13 cellular contexts compared by ENCODE assay signal in genomic region chr18:22171839-22172582, GRCh38. TPM values are rescaled to one million over a fixed set of nuclear protein-coding genes. Genes with fewer than 3 reads are reported as not detected.
DNase-seq lines count a peak whose midpoint lies in the region; ATAC-seq and TF ChIP-seq lines count a peak whose summit lies in the region.
"Had no signal": no experiment of that assay in that cellular context is flagged by ENCODE, and none has a peak within 500 bp of the region (broad histone marks: within the 10 kb centered on the region; RNA-seq: fewer than 3 reads in every experiment).

No MANE protein-coding gene starts in this region.

- no peak for TF ChIP-seq CTCF in brain microvascular endothelial cell (IDR thresholded peaks at IDR 0.05; ENCODE audit: low read depth, low read length, missing control alignments)
- no peak for TF ChIP-seq CTCF in HFFc6 (IDR thresholded peaks at IDR 0.05)

- no peaks in the 10 kb centered on the region; the same call in 1 of the 2 replicates for H3K9me3 ChIP-seq in ES-I3 (ENCODE audit: control insufficient read depth, insufficient read depth, low read length)

- no peak overlapping the region for H3K4me3 Mint-ChIP-seq in HFFc6
- H3K4me3 Mint-ChIP-seq: T-helper 2 cell treated with Interferon-gamma antibody and Interleukin-4, amounts not matched to agents 5 μg/mL and 100 μg/mL, for 36 hours had no signal

- H3K9me3 Mint-ChIP-seq in HFFc6 = no peaks in the 10 kb centered on the region
- H3K9me3 Mint-ChIP-seq: IgD-negative memory B cell; T-helper 2 cell treated with Interferon-gamma antibody and Interleukin-4, amounts not matched to agents 5 μg/mL and 100 μg/mL, for 36 hours had no signal

- peaks cover 5% of the 10 kb centered on the region; the same call in 1 of the 2 replicates for H3K4me1 ChIP-seq in ES-I3 (ENCODE audit: insufficient read depth, low read length)

- H3K4me3 ChIP-seq in brain microvascular endothelial cell (ENCODE audit: low read depth, low read length) (peak overlapping the region; percentile 86), iPS-11a (ENCODE audit: low read depth, low read length) (peak overlapping the region; percentile 4)

- no peak for ATAC-seq in HG03439 (IDR thresholded peaks at IDR 0.05; ENCODE audit: unreplicated experiment)

- in situ Hi-C loops in brain microvascular endothelial cell (cut with HindIII; ENCODE audit: low pct_ligation_motif_present, low sequenced_read_pairs) = no loop called here

- peaks cover 10% of the 10 kb centered on the region for H3K27me3 ChIP-seq in brain microvascular endothelial cell (replicated peaks)

- DNase-seq in brain microvascular endothelial cell = no peak
- peak; percentile 47 for DNase-seq in retina
- no peak for DNase-seq in NCI-H1092 (lab: John Stamatoyannopoulos, UW)
- no peak for DNase-seq in activated CD4-positive, alpha-beta T cell treated with anti-CD3 and anti-CD28 coated beads for 48 hours
- no peak for DNase-seq in HFFc6
- DNase-seq: foreskin melanocyte; NCI-H510A treated with DMSO at 0.1 percent for 48 hours; stimulated activated naive CD4-positive, alpha-beta T cell had no signal

- peak overlapping the region; percentile 87 for H3K27ac ChIP-seq in brain microvascular endothelial cell

- no peaks in the 10 kb centered on the region for H3K36me3 Mint-ChIP-seq in HFFc6 (ENCODE audit: low read depth)
- H3K36me3 Mint-ChIP-seq: IgD-negative memory B cell had no signal

- no peaks in the 10 kb centered on the region for H3K36me3 ChIP-seq in ES-I3 (ENCODE audit: insufficient read depth, low read length)
- peaks cover 41% of the 10 kb centered on the region for H3K36me3 ChIP-seq in brain microvascular endothelial cell (replicated peaks)

- H3K4me1 Mint-ChIP-seq in HFFc6 (ENCODE audit: low read depth) = peaks cover 10% of the 10 kb centered on the region; the same call in 1 of the 2 replicates

- peaks cover 42% of the 10 kb centered on the region for H3K27me3 Mint-ChIP-seq in HFFc6 (ENCODE audit: insufficient read depth)

- H3K9ac ChIP-seq in ES-I3 (ENCODE audit: low read depth, low read length) = peak overlapping the region; percentile 27; the same call in 1 of the 2 replicates

- no peak overlapping the region for H3K27ac Mint-ChIP-seq in HFFc6
- H3K27ac Mint-ChIP-seq: IgD-negative memory B cell; T-helper 2 cell treated with Interferon-gamma antibody and Interleukin-4, amounts not matched to agents 5 μg/mL and 100 μg/mL, for 36 hours had no signal

RNA-seq across cellular contexts. Expression of gene GATA6, which starts 2.6 kb away (rescaled TPM):
- total RNA-seq in HFFc6 (2021; fragmentation: NEBNext Ultra II Directional; extraction: Animal tissue kit (Norgen Biotek cat#: 25700)) = 1 to 10 TPM in 4 of 6 experiments, under 1 TPM in 2; 0.28 to 1.8 (median 1.5) TPM
